Comparison of ENCODE assay signal across 13 cellular contexts in genomic region chr2:219461061-219461514, GRCh38. TPM values are rescaled to one million over a fixed set of nuclear protein-coding genes. Genes with fewer than 3 reads are reported as not detected.
DNase-seq lines count a peak whose midpoint lies in the region; ATAC-seq and TF ChIP-seq lines count a peak whose summit lies in the region.
"Had no signal": no experiment of that assay in that cellular context is flagged by ENCODE, and none has a peak within 500 bp of the region (broad histone marks: within the 10 kb centered on the region; RNA-seq: fewer than 3 reads in every experiment).

No MANE protein-coding gene starts in this region.

- no peak for ATAC-seq in HG02571 (IDR thresholded peaks at IDR 0.05; ENCODE audit: unreplicated experiment)
- no peak for ATAC-seq in HG02798 (IDR thresholded peaks at IDR 0.05; ENCODE audit: poor library complexity, unreplicated experiment)
- no peak for ATAC-seq in GM19328 (IDR thresholded peaks at IDR 0.05; ENCODE audit: unreplicated experiment)
- ATAC-seq: left lobe of liver had no signal

- peak overlapping the region in 4 of 5 donors; percentile 59 to 95 (median 87) for H3K27ac ChIP-seq in stomach
- H3K27ac ChIP-seq: thyroid gland had no signal

- no peak overlapping the region for H3K27ac Mint-ChIP-seq in activated CD4-positive, alpha-beta memory T cell treated with anti-CD3 and anti-CD28 coated beads for 36 hours
- H3K27ac Mint-ChIP-seq: dendritic cell treated with granulocyte-macrophage colony-stimulating factor and Interleukin-4, amounts not matched to agents 40 ng/mL and 50 ng/mL, for 4 days had no signal

- H3K4me1 Mint-ChIP-seq in activated CD4-positive, alpha-beta memory T cell treated with anti-CD3 and anti-CD28 coated beads for 36 hours (ENCODE audit: low read depth), result peaks cover 5% of the 10 kb centered on the region

- DNase-seq in activated CD4-positive, alpha-beta T cell treated with anti-CD3 and anti-CD28 coated beads for 48 hours, result peak; percentile 28
- no peak for DNase-seq in activated CD4-positive, alpha-beta T cell treated with anti-CD3 and anti-CD28 coated beads, Interleukin-2, amount 50 U/mL, for 48 hours
- DNase-seq in activated CD4-positive, alpha-beta memory T cell treated with anti-CD3 and anti-CD28 coated beads for 36 hours, result peak; percentile 27
- peak; percentile 67 for DNase-seq in hepatic stellate cell (ENCODE audit: low spot score)
- no peak for DNase-seq in stomach
- DNase-seq: NK-92 treated with Interleukin-12 subunit alpha and Interleukin-12 subunit beta, amount 100 ng/mL, for 24 hours had no signal

- CTCF ChIA-PET in activated CD4-positive, alpha-beta memory T cell treated with anti-CD3 and anti-CD28 coated beads for 36 hours (lab: Charles Lee), result interaction anchor here (1.2 to 1.4 kb wide), 2 partner anchors 35 to 69 kb away, joined by 4 to 16 read pairs; a partner anchor contains a TSS

- H3K9me3 Mint-ChIP-seq in activated CD4-positive, alpha-beta memory T cell treated with anti-CD3 and anti-CD28 coated beads for 36 hours, result no peaks in the 10 kb centered on the region
- H3K9me3 Mint-ChIP-seq: dendritic cell treated with granulocyte-macrophage colony-stimulating factor and Interleukin-4, amounts not matched to agents 40 ng/mL and 50 ng/mL, for 4 days had no signal

- WGBS in stomach, 5 donors, result 20 to 39% (median 28%) methylated on average over 11 of the region's 11 CpGs

- H3K9me3 ChIP-seq in stomach, result no peaks in the 10 kb centered on the region
- H3K9me3 ChIP-seq: thyroid gland had no signal

- no peak for TF ChIP-seq POLR2A in stomach (IDR thresholded peaks at IDR 0.05)

- no peaks in the 10 kb centered on the region for H3K36me3 Mint-ChIP-seq in activated CD4-positive, alpha-beta memory T cell treated with anti-CD3 and anti-CD28 coated beads for 36 hours

- POLR2A ChIA-PET in activated CD4-positive, alpha-beta memory T cell treated with anti-CD3 and anti-CD28 coated beads for 36 hours (lab: Charles Lee), result no interaction called here

- H3K4me3 Mint-ChIP-seq in activated CD4-positive, alpha-beta memory T cell treated with anti-CD3 and anti-CD28 coated beads for 36 hours, result no peak overlapping the region
- H3K4me3 Mint-ChIP-seq: dendritic cell treated with granulocyte-macrophage colony-stimulating factor and Interleukin-4, amounts not matched to agents 40 ng/mL and 50 ng/mL, for 4 days had no signal

- peaks cover 12 to 69% (median 29%) of the 10 kb centered on the region in 4 donors for H3K4me1 ChIP-seq in stomach

- peaks cover 0 to 25% (median 21%) of the 10 kb centered on the region in 3 donors for H3K27me3 ChIP-seq in stomach
- H3K27me3 ChIP-seq: thyroid gland had no signal

- H3K4me3 ChIP-seq in stomach, result peak overlapping the region in 3 of 4 donors; percentile 8 to 15 (median 13)
- H3K4me3 ChIP-seq: thyroid gland had no signal

- no peaks in the 10 kb centered on the region for H3K27me3 Mint-ChIP-seq in activated CD4-positive, alpha-beta memory T cell treated with anti-CD3 and anti-CD28 coated beads for 36 hours

- no peak for TF ChIP-seq CTCF in stomach (IDR thresholded peaks at IDR 0.05)

- TF ChIP-seq EP300 in stomach (IDR thresholded peaks at IDR 0.05), result no peak

- intact Hi-C loops in activated CD4-positive, alpha-beta memory T cell treated with anti-CD3 and anti-CD28 coated beads for 36 hours (cut with micrococcal nuclease), result no loop called here
- intact Hi-C loops in stomach (cut with DNase I; ENCODE audit: low total_unique reads), result no loop called here

- peaks cover 0 to 36% (median 12%) of the 10 kb centered on the region in 4 donors for H3K36me3 ChIP-seq in stomach
- H3K36me3 ChIP-seq: thyroid gland had no signal

RNA-seq across cellular contexts. Expression of gene SPEG, which starts 26.4 kb away (rescaled TPM):
- total RNA-seq in activated CD4-positive, alpha-beta memory T cell treated with anti-CD3 and anti-CD28 coated beads for 36 hours, result 1 to 10 TPM; 1.1 to 1.7 TPM
- 100 to 1,000 TPM in 1 of 5 donors, 10 to 100 TPM in 3, 1 to 10 TPM in 1; 7.4 to 106 (median 30.4) TPM for total RNA-seq in stomach
- 10 to 100 TPM in 1 of 3 donors, 1 to 10 TPM in 2; 9.8 to 65.1 (median 9.9) TPM for polyA plus RNA-seq in stomach

RNA-seq across cellular contexts. Expression of gene GMPPA, which starts 37.6 kb away (rescaled TPM):
- 10 to 100 TPM; 37.1 to 37.4 TPM for total RNA-seq in activated CD4-positive, alpha-beta memory T cell treated with anti-CD3 and anti-CD28 coated beads for 36 hours
- 100 to 1,000 TPM in 1 of 5 donors, 10 to 100 TPM in 4; 16.5 to 185 (median 24.2) TPM for total RNA-seq in stomach
- polyA plus RNA-seq in stomach, result 10 to 100 TPM; 29.9 to 84.8 (median 58.2) TPM

RNA-seq across cellular contexts. Expression of gene DES, which starts 42.9 kb away (rescaled TPM):
- not detected for total RNA-seq in activated CD4-positive, alpha-beta memory T cell treated with anti-CD3 and anti-CD28 coated beads for 36 hours
- total RNA-seq in stomach, result 1,000 to 10,000 TPM; 1,078 to 5,539 (median 2,913) TPM
- polyA plus RNA-seq in stomach, result 100 to 1,000 TPM; 122 to 803 (median 204) TPM
- total RNA-seq: activated CD8-positive, alpha-beta memory T cell treated with anti-CD3 and anti-CD28 coated beads for 36 hours had no signal

RNA-seq across cellular contexts. Expression of gene ASIC4, which starts 53.2 kb away (rescaled TPM):
- under 1 TPM in 1 of 2 experiments, not detected in 1; 0.07 TPM for total RNA-seq in activated CD4-positive, alpha-beta memory T cell treated with anti-CD3 and anti-CD28 coated beads for 36 hours
- total RNA-seq in stomach, result 10 to 100 TPM in 1 of 5 donors, 1 to 10 TPM in 1, not detected in 3; 2.0 to 11.0 TPM
- polyA plus RNA-seq in stomach, result not detected
- total RNA-seq: activated CD8-positive, alpha-beta memory T cell treated with anti-CD3 and anti-CD28 coated beads for 36 hours; thyroid gland had no signal

Comparison
In these comparisons a context has a peak if more than half of its experiments do, and no peak if none do; other contexts are left out.
1. DNase-seq: peak in activated CD4-positive, alpha-beta T cell treated with anti-CD3 and anti-CD28 coated beads for 48 hours (single experiment), activated CD4-positive, alpha-beta memory T cell treated with anti-CD3 and anti-CD28 coated beads for 36 hours (single experiment) and hepatic stellate cell (single experiment); none in activated CD4-positive, alpha-beta T cell treated with anti-CD3 and anti-CD28 coated beads, Interleukin-2, amount 50 U/mL, for 48 hours (0 of 2) and stomach (single experiment).
2. RNA of gene DES, which starts 42.9 kb away (total RNA-seq): 1,078 to 5,539 TPM in stomach; not detected in activated CD4-positive, alpha-beta memory T cell treated with anti-CD3 and anti-CD28 coated beads for 36 hours; every median in the first group is over 100 times any median in the second.